8 cellular contexts compared by ENCODE assay signal in genomic region chr2:73984203-73984921, GRCh38. TPM values are rescaled to one million over a fixed set of nuclear protein-coding genes. Genes with fewer than 3 reads are reported as not detected.
A peak's percentile ranks its signal among the peaks of the same experiment; 100 is the strongest.
DNase-seq lines count a peak whose midpoint lies in the region; ATAC-seq, FAIRE-seq and TF ChIP-seq lines count a peak whose summit lies in the region.

TSS of gene TET3 (plus strand) at chr2:73984910. CDS start at chr2:73986404, 1,494 bp downstream.

- TF ChIP-seq CTCF in GM10248 (IDR thresholded peaks at IDR 0.05; ENCODE audit: control extremely low read depth, extremely low read depth, low read depth, missing control alignments), result no peak

- ATAC-seq in GM21723 (IDR thresholded peaks at IDR 0.05; ENCODE audit: unreplicated experiment), result peak; percentile 45
- peak; percentile 9 to 35 for ATAC-seq in left cardiac atrium

- intact Hi-C loops in activated naive CD4-positive, alpha-beta T cell treated with anti-CD3 and anti-CD28 coated beads for 36 hours (cut with micrococcal nuclease), result loop anchor here (5.0 kb wide), 1 partner anchor 863 kb away; no protein-coding TSS in a partner anchor
- intact Hi-C loops in left cardiac atrium (cut with DNase I), result no loop called here

- H3K9me3 Mint-ChIP-seq in activated naive CD4-positive, alpha-beta T cell treated with anti-CD3 and anti-CD28 coated beads for 36 hours, result no peaks in the 10 kb centered on the region

- H3K27me3 ChIP-seq in rectal smooth muscle tissue (ENCODE audit: control insufficient read depth, insufficient read depth, low read length), result no peaks in the 10 kb centered on the region

- peaks cover 6% of the 10 kb centered on the region for H3K4me1 ChIP-seq in rectal smooth muscle tissue (ENCODE audit: control insufficient read depth, insufficient read depth, low read length)

- no peaks in the 10 kb centered on the region for H3K27me3 Mint-ChIP-seq in activated naive CD4-positive, alpha-beta T cell treated with anti-CD3 and anti-CD28 coated beads for 36 hours (ENCODE audit: low read depth)

- TF ChIP-seq POLR2A in H54 (IDR thresholded peaks at IDR 0.05; ENCODE audit: low read depth, low read length), result no peak

- CTCF ChIA-PET in GM10248 (lab: Yijun Ruan, JAX), result no interaction called here
- CTCF ChIA-PET in activated naive CD4-positive, alpha-beta T cell treated with anti-CD3 and anti-CD28 coated beads for 36 hours (lab: Charles Lee), result no interaction called here

- H3K27ac ChIP-seq in rectal smooth muscle tissue (ENCODE audit: low read depth, low read length), result peak within 1 kb of the TSS; percentile 11

- H3K4me3 Mint-ChIP-seq in activated naive CD4-positive, alpha-beta T cell treated with anti-CD3 and anti-CD28 coated beads for 36 hours, result peak within 1 kb of the TSS; percentile 80

- no peaks in the 10 kb centered on the region for H3K36me3 ChIP-seq in rectal smooth muscle tissue (ENCODE audit: control insufficient read depth, insufficient read depth, low read length)

- H3K9ac ChIP-seq in rectal smooth muscle tissue (ENCODE audit: low read length), result peak within 1 kb of the TSS; percentile 20

- peak; percentile 77 for DNase-seq in GM10248 (ENCODE audit: extremely low spot score)
- peak; percentile 25 for DNase-seq in NCI-H226
- peak; percentile 66 for DNase-seq in activated naive CD4-positive, alpha-beta T cell treated with anti-CD3 and anti-CD28 coated beads for 36 hours
- peak; percentile 60 for DNase-seq in left cardiac atrium
- no peak for DNase-seq in H54 (ENCODE audit: insufficient read length, low spot score)
- no peak for DNase-seq in NCI-H187 treated with DMSO at 0.1 percent for 48 hours (lab: John Stamatoyannopoulos, UW)

- H3K4me1 Mint-ChIP-seq in activated naive CD4-positive, alpha-beta T cell treated with anti-CD3 and anti-CD28 coated beads for 36 hours (ENCODE audit: low read depth), result peaks cover 64% of the 10 kb centered on the region

- no peak for FAIRE-seq in H54 (lab: Jason Lieb, UNC)

- H3K4me3 ChIP-seq in rectal smooth muscle tissue (ENCODE audit: low read length), result peak within 1 kb of the TSS; percentile 59

- POLR2A ChIA-PET in GM10248 (lab: Yijun Ruan, JAX), result no interaction called here

- peaks cover 26% of the 10 kb centered on the region for H3K36me3 Mint-ChIP-seq in activated naive CD4-positive, alpha-beta T cell treated with anti-CD3 and anti-CD28 coated beads for 36 hours (ENCODE audit: low read depth)

- peak within 1 kb of the TSS; percentile 90 for H3K27ac Mint-ChIP-seq in activated naive CD4-positive, alpha-beta T cell treated with anti-CD3 and anti-CD28 coated beads for 36 hours

RNA-seq across cellular contexts. Expression of gene TET3, which starts in this region (rescaled TPM):
- total RNA-seq in activated naive CD4-positive, alpha-beta T cell treated with anti-CD3 and anti-CD28 coated beads for 36 hours, result 10 to 100 TPM; 14.4 to 15.2 TPM
- 1 to 10 TPM; 3.0 to 4.3 TPM for total RNA-seq in left cardiac atrium

Comparison
In these comparisons a context has a peak if more than half of its experiments do, and no peak if none do; other contexts are left out.
1. DNase-seq: peak in GM10248 (single experiment), NCI-H226 (single experiment), activated naive CD4-positive, alpha-beta T cell treated with anti-CD3 and anti-CD28 coated beads for 36 hours (single experiment) and left cardiac atrium (single experiment); none in H54 (single experiment) and NCI-H187 treated with DMSO at 0.1 percent for 48 hours (single experiment).